In genomic region chr19:11418518-11419506, GRCh38 we compare ENCODE assay signal across 2 cellular contexts.
TF ChIP-seq lines count a peak whose summit lies in the region.

Gene RGL3 (minus strand): TSS chr19:11419314. CDS start chr19:11419278, 36 bp downstream.

TF ChIP-seq in GM12878, 131 proteins besides CTCF, POLR2A, EP300 and RAD21:
- TF ChIP-seq KDM1A (IDR thresholded peaks at IDR 0.05; ENCODE audit: borderline replicate concordance): no peak
- TF ChIP-seq SUZ12 (IDR thresholded peaks at IDR 0.05; ENCODE audit: unreplicated experiment): peak; percentile 93

TF ChIP-seq in HepG2, 621 proteins besides CTCF, POLR2A, EP300 and RAD21 (continues in another document):
- TF ChIP-seq PRDM10 (CRISPR knock-in tag; IDR thresholded peaks at IDR 0.05; ENCODE audit: low read depth): no peak
- TF ChIP-seq ZNF775 (CRISPR knock-in tag; IDR thresholded peaks at IDR 0.05; ENCODE audit: borderline replicate concordance): no peak
- TF ChIP-seq ZNF451 (CRISPR knock-in tag; IDR thresholded peaks at IDR 0.05): 0 out of 2 replicates have a peak, but pooled peaks have one; percentile 41
- TF ChIP-seq SIN3A (IDR thresholded peaks at IDR 0.05; ENCODE audit: borderline replicate concordance, low read depth, low read length): peak; percentile 65; the same call in 1 of the 2 replicates
- no peak for TF ChIP-seq YEATS4 (CRISPR knock-in tag; IDR thresholded peaks at IDR 0.05; ENCODE audit: borderline replicate concordance)
- TF ChIP-seq PHF20 (CRISPR knock-in tag; IDR thresholded peaks at IDR 0.05): no peak
- TF ChIP-seq PHF8 (CRISPR knock-in tag; IDR thresholded peaks at IDR 0.05): peak; percentile 38
- TF ChIP-seq ZNF441 (CRISPR knock-in tag; IDR thresholded peaks at IDR 0.05; ENCODE audit: borderline replicate concordance): no peak
- TF ChIP-seq ZNF12 (CRISPR knock-in tag; IDR thresholded peaks at IDR 0.05): no peak
- no peak for TF ChIP-seq ZNF672 (CRISPR knock-in tag; IDR thresholded peaks at IDR 0.05)
- peak; percentile 25; the same call in 1 of the 2 replicates for TF ChIP-seq PAXIP1 (CRISPR knock-in tag; conservative IDR thresholded peaks at IDR 0.05)
- TF ChIP-seq ZBTB40 (IDR thresholded peaks at IDR 0.05): no peak
- no peak for TF ChIP-seq ZBTB40 (CRISPR knock-in tag; IDR thresholded peaks at IDR 0.05)
- 0 out of 2 replicates have a peak, but pooled peaks have one; percentile 3 for TF ChIP-seq ZNF574 (CRISPR knock-in tag; IDR thresholded peaks at IDR 0.05)
- peak; percentile 55 for TF ChIP-seq ZNF883 (CRISPR knock-in tag; IDR thresholded peaks at IDR 0.05; ENCODE audit: not compliant biosample characterization)
- TF ChIP-seq MED8 (CRISPR knock-in tag; IDR thresholded peaks at IDR 0.05; ENCODE audit: insufficient replicate concordance): no peak
- TF ChIP-seq GPBP1L1 (CRISPR knock-in tag; IDR thresholded peaks at IDR 0.05): no peak
- no peak for TF ChIP-seq NCOA5 (CRISPR knock-in tag; IDR thresholded peaks at IDR 0.05)
- no peak for TF ChIP-seq PRMT3 (CRISPR knock-in tag; IDR thresholded peaks at IDR 0.05; ENCODE audit: borderline replicate concordance, low read depth)
- TF ChIP-seq CSRNP2 (CRISPR knock-in tag; conservative IDR thresholded peaks at IDR 0.05; ENCODE audit: low read depth): no peak
- no peak for TF ChIP-seq ZFP37 (CRISPR knock-in tag; IDR thresholded peaks at IDR 0.05; ENCODE audit: borderline replicate concordance)
- TF ChIP-seq ONECUT2 (CRISPR knock-in tag; IDR thresholded peaks at IDR 0.05): no peak
- no peak for TF ChIP-seq CAMTA2 (CRISPR knock-in tag; IDR thresholded peaks at IDR 0.05; ENCODE audit: borderline replicate concordance)
- TF ChIP-seq GABPA (IDR thresholded peaks at IDR 0.05; ENCODE audit: low read depth, low read length): peak; percentile 27
- TF ChIP-seq GABPA (CRISPR knock-in tag; IDR thresholded peaks at IDR 0.05; ENCODE audit: low read depth): peak; percentile 51; the same call in 1 of the 2 replicates
- peak; percentile 42; the same call in 1 of the 2 replicates for TF ChIP-seq RBFOX2 (IDR thresholded peaks at IDR 0.05; ENCODE audit: low read depth, low read length)
- TF ChIP-seq ZNF430 (CRISPR knock-in tag; IDR thresholded peaks at IDR 0.05): 0 out of 2 replicates have a peak, but pooled peaks have one; percentile 42
- TF ChIP-seq GATA4 (IDR thresholded peaks at IDR 0.05; ENCODE audit: borderline replicate concordance, low read depth): no peak
- no peak for TF ChIP-seq ZNF564 (CRISPR knock-in tag; IDR thresholded peaks at IDR 0.05)
- no peak for TF ChIP-seq CENPBD1 (CRISPR knock-in tag; IDR thresholded peaks at IDR 0.05; ENCODE audit: borderline replicate concordance, low read depth)
- no peak for TF ChIP-seq MED13 (CRISPR knock-in tag; IDR thresholded peaks at IDR 0.05)
- no peak for TF ChIP-seq SRSF4 (IDR thresholded peaks at IDR 0.05; ENCODE audit: low read depth, low read length, poor library complexity, severe bottlenecking)
- TF ChIP-seq CHD2 (IDR thresholded peaks at IDR 0.05; ENCODE audit: low read depth, low read length): no peak
